In genomic region chr20:45935416-45936046, GRCh38 we compare ENCODE assay signal across 1 cellular context.
A peak's percentile ranks its signal among the peaks of the same experiment; 100 is the strongest.
TF ChIP-seq lines count a peak whose summit lies in the region.

No MANE protein-coding gene starts in this region.

TF ChIP-seq in K562, 482 proteins besides CTCF, POLR2A, EP300 and RAD21 (continued from another document and continues in another):
- TF ChIP-seq, protein P1, sequence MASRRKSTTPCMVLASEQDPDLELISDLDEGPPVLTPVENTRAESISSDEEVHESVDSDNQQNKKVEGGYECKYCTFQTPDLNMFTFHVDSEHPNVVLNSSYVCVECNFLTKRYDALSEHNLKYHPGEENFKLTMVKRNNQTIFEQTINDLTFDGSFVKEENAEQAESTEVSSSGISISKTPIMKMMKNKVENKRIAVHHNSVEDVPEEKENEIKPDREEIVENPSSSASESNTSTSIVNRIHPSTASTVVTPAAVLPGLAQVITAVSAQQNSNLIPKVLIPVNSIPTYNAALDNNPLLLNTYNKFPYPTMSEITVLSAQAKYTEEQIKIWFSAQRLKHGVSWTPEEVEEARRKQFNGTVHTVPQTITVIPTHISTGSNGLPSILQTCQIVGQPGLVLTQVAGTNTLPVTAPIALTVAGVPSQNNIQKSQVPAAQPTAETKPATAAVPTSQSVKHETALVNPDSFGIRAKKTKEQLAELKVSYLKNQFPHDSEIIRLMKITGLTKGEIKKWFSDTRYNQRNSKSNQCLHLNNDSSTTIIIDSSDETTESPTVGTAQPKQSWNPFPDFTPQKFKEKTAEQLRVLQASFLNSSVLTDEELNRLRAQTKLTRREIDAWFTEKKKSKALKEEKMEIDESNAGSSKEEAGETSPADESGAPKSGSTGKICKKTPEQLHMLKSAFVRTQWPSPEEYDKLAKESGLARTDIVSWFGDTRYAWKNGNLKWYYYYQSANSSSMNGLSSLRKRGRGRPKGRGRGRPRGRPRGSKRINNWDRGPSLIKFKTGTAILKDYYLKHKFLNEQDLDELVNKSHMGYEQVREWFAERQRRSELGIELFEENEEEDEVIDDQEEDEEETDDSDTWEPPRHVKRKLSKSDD (conservative IDR thresholded peaks at IDR 0.05; ENCODE audit: low read length): no peak
- TF ChIP-seq MEF2D (tag; conservative IDR thresholded peaks at IDR 0.05; ENCODE audit: low read depth) (0 out of 2 replicates have a peak, but pooled peaks have one; percentile 48), NONO (IDR thresholded peaks at IDR 0.05; ENCODE audit: low read depth in 2 of 2, low read length in 1 of 2) (no peak), SMARCA4 (IDR thresholded peaks at IDR 0.05) (peak; percentile 87), KDM1A (IDR thresholded peaks at IDR 0.05) (peak; percentile 99), ZC3H11A (IDR thresholded peaks at IDR 0.05; ENCODE audit: low read depth, low read length) (no peak), CBX3 (IDR thresholded peaks at IDR 0.05; ENCODE audit: borderline replicate concordance in 1 of 2, low read length in 2 of 2) (no peak), MAFF (IDR thresholded peaks at IDR 0.05; ENCODE audit: low read length) (no peak), HNRNPLL (IDR thresholded peaks at IDR 0.05; ENCODE audit: low read depth, low read length, poor library complexity, severe bottlenecking) (peak; percentile 14), NFRKB (IDR thresholded peaks at IDR 0.05; ENCODE audit: low read depth) (no peak), SRSF3 (IDR thresholded peaks at IDR 0.05; ENCODE audit: insufficient read depth, low read length) (no peak), LARP7 (IDR thresholded peaks at IDR 0.05) (no peak), ARNT (IDR thresholded peaks at IDR 0.05) (peak; percentile 65 to 94; a peak in 3 of 4 replicates), TOE1 (IDR thresholded peaks at IDR 0.05; ENCODE audit: borderline replicate concordance) (no peak), TOE1 (CRISPR knock-in tag; IDR thresholded peaks at IDR 0.05; ENCODE audit: borderline replicate concordance, low read depth) (no peak), NFXL1 (CRISPR knock-in tag; IDR thresholded peaks at IDR 0.05) (no peak), TSHZ1 (CRISPR knock-in tag; IDR thresholded peaks at IDR 0.05) (no peak), PML (IDR thresholded peaks at IDR 0.05; ENCODE audit: low read length) (peak; percentile 70; the same call in 1 of the 2 replicates), ZNF175 (CRISPR knock-in tag; IDR thresholded peaks at IDR 0.05; ENCODE audit: low read depth) (no peak), RFX7 (CRISPR knock-in tag; IDR thresholded peaks at IDR 0.05) (no peak), POLR2AphosphoS2 (IDR thresholded peaks at IDR 0.05; ENCODE audit: low read length) (no peak), RNF219 (CRISPR knock-in tag; IDR thresholded peaks at IDR 0.05) (no peak), U2AF2 (optimal IDR thresholded peaks at IDR 0.05; ENCODE audit: low read depth, low read length) (no peak), KLF13 (tag; IDR thresholded peaks at IDR 0.05; ENCODE audit: borderline replicate concordance, low read depth) (no peak), MTF1 (CRISPR knock-in tag; IDR thresholded peaks at IDR 0.05; ENCODE audit: borderline replicate concordance) (no peak), ZNF212 (CRISPR knock-in tag; IDR thresholded peaks at IDR 0.05) (no peak), BACH1 (tag; IDR thresholded peaks at IDR 0.05) (peak; percentile 40; the same call in 1 of the 2 replicates), ZNF146 (CRISPR knock-in tag; IDR thresholded peaks at IDR 0.05; ENCODE audit: unreplicated experiment) (no peak), RBM22 (IDR thresholded peaks at IDR 0.05; ENCODE audit: low read depth, low read length, poor library complexity, severe bottlenecking) (no peak), MTA2 (IDR thresholded peaks at IDR 0.05; ENCODE audit: low read depth) (peak; percentile 71; the same call in 1 of the 2 replicates), RBM14 (IDR thresholded peaks at IDR 0.05; ENCODE audit: borderline replicate concordance, insufficient read depth, low read depth, low read length) (no peak), ZNF217 (CRISPR knock-in tag; IDR thresholded peaks at IDR 0.05) (no peak), ZKSCAN1 (IDR thresholded peaks at IDR 0.05; ENCODE audit: low read depth, low read length) (no peak), CCAR2 (IDR thresholded peaks at IDR 0.05; ENCODE audit: low read depth, low read length) (no peak), CTBP1 (IDR thresholded peaks at IDR 0.05; ENCODE audit: borderline replicate concordance) (no peak), HDAC8 (tag; IDR thresholded peaks at IDR 0.05) (no peak), ZNF23 (CRISPR knock-in tag; IDR thresholded peaks at IDR 0.05) (no peak), DMBX1 (CRISPR knock-in tag; IDR thresholded peaks at IDR 0.05; ENCODE audit: borderline replicate concordance) (no peak), WHSC1 (IDR thresholded peaks at IDR 0.05; ENCODE audit: low read length) (no peak), SETDB1 (IDR thresholded peaks at IDR 0.05; ENCODE audit: low read length) (no peak), BCOR (IDR thresholded peaks at IDR 0.05) (peak; percentile 92), CGGBP1 (CRISPR knock-in tag; IDR thresholded peaks at IDR 0.05) (no peak), JUNB (CRISPR knock-in tag; conservative IDR thresholded peaks at IDR 0.05) (no peak; the same call in 1 of the 2 replicates)
- TF ChIP-seq, protein P2, sequence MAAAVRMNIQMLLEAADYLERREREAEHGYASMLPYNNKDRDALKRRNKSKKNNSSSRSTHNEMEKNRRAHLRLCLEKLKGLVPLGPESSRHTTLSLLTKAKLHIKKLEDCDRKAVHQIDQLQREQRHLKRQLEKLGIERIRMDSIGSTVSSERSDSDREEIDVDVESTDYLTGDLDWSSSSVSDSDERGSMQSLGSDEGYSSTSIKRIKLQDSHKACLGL (CRISPR knock-in tag; IDR thresholded peaks at IDR 0.05; ENCODE audit: borderline replicate concordance, poor library complexity, severe bottlenecking): no peak
- TF ChIP-seq, protein P3, sequence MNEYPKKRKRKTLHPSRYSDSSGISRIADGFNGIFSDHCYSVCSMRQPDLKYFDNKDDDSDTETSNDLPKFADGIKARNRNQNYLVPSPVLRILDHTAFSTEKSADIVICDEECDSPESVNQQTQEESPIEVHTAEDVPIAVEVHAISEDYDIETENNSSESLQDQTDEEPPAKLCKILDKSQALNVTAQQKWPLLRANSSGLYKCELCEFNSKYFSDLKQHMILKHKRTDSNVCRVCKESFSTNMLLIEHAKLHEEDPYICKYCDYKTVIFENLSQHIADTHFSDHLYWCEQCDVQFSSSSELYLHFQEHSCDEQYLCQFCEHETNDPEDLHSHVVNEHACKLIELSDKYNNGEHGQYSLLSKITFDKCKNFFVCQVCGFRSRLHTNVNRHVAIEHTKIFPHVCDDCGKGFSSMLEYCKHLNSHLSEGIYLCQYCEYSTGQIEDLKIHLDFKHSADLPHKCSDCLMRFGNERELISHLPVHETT (CRISPR knock-in tag; conservative IDR thresholded peaks at IDR 0.05 in 1 of 2, IDR thresholded peaks at IDR 0.05 in 1 of 2): no peak
- TF ChIP-seq, protein P4, sequence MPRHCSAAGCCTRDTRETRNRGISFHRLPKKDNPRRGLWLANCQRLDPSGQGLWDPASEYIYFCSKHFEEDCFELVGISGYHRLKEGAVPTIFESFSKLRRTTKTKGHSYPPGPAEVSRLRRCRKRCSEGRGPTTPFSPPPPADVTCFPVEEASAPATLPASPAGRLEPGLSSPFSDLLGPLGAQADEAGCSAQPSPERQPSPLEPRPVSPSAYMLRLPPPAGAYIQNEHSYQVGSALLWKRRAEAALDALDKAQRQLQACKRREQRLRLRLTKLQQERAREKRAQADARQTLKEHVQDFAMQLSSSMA (CRISPR knock-in tag; IDR thresholded peaks at IDR 0.05): no peak
- TF ChIP-seq, protein P5, sequence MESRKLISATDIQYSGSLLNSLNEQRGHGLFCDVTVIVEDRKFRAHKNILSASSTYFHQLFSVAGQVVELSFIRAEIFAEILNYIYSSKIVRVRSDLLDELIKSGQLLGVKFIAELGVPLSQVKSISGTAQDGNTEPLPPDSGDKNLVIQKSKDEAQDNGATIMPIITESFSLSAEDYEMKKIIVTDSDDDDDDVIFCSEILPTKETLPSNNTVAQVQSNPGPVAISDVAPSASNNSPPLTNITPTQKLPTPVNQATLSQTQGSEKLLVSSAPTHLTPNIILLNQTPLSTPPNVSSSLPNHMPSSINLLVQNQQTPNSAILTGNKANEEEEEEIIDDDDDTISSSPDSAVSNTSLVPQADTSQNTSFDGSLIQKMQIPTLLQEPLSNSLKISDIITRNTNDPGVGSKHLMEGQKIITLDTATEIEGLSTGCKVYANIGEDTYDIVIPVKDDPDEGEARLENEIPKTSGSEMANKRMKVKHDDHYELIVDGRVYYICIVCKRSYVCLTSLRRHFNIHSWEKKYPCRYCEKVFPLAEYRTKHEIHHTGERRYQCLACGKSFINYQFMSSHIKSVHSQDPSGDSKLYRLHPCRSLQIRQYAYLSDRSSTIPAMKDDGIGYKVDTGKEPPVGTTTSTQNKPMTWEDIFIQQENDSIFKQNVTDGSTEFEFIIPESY (CRISPR knock-in tag; IDR thresholded peaks at IDR 0.05): no peak
- TF ChIP-seq, protein P6, sequence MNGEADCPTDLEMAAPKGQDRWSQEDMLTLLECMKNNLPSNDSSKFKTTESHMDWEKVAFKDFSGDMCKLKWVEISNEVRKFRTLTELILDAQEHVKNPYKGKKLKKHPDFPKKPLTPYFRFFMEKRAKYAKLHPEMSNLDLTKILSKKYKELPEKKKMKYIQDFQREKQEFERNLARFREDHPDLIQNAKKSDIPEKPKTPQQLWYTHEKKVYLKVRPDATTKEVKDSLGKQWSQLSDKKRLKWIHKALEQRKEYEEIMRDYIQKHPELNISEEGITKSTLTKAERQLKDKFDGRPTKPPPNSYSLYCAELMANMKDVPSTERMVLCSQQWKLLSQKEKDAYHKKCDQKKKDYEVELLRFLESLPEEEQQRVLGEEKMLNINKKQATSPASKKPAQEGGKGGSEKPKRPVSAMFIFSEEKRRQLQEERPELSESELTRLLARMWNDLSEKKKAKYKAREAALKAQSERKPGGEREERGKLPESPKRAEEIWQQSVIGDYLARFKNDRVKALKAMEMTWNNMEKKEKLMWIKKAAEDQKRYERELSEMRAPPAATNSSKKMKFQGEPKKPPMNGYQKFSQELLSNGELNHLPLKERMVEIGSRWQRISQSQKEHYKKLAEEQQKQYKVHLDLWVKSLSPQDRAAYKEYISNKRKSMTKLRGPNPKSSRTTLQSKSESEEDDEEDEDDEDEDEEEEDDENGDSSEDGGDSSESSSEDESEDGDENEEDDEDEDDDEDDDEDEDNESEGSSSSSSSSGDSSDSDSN (IDR thresholded peaks at IDR 0.05; ENCODE audit: borderline replicate concordance in 1 of 2, low read depth in 2 of 2, low read length in 2 of 2): no peak
- TF ChIP-seq, protein P7, sequence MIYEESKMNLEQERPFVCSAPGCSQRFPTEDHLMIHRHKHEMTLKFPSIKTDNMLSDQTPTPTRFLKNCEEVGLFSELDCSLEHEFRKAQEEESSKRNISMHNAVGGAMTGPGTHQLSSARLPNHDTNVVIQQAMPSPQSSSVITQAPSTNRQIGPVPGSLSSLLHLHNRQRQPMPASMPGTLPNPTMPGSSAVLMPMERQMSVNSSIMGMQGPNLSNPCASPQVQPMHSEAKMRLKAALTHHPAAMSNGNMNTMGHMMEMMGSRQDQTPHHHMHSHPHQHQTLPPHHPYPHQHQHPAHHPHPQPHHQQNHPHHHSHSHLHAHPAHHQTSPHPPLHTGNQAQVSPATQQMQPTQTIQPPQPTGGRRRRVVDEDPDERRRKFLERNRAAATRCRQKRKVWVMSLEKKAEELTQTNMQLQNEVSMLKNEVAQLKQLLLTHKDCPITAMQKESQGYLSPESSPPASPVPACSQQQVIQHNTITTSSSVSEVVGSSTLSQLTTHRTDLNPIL (CRISPR knock-in tag; IDR thresholded peaks at IDR 0.05): no peak
- TF ChIP-seq, protein P8, sequence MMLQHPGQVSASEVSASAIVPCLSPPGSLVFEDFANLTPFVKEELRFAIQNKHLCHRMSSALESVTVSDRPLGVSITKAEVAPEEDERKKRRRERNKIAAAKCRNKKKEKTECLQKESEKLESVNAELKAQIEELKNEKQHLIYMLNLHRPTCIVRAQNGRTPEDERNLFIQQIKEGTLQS (IDR thresholded peaks at IDR 0.05): peak; percentile 82
- TF ChIP-seq, protein P8 (CRISPR knock-in tag; conservative IDR thresholded peaks at IDR 0.05): 0 out of 2 replicates have a peak, but pooled peaks have one; percentile 18
